Comparison of ENCODE assay signal across 2 cellular contexts in the genomic region with DNA sequence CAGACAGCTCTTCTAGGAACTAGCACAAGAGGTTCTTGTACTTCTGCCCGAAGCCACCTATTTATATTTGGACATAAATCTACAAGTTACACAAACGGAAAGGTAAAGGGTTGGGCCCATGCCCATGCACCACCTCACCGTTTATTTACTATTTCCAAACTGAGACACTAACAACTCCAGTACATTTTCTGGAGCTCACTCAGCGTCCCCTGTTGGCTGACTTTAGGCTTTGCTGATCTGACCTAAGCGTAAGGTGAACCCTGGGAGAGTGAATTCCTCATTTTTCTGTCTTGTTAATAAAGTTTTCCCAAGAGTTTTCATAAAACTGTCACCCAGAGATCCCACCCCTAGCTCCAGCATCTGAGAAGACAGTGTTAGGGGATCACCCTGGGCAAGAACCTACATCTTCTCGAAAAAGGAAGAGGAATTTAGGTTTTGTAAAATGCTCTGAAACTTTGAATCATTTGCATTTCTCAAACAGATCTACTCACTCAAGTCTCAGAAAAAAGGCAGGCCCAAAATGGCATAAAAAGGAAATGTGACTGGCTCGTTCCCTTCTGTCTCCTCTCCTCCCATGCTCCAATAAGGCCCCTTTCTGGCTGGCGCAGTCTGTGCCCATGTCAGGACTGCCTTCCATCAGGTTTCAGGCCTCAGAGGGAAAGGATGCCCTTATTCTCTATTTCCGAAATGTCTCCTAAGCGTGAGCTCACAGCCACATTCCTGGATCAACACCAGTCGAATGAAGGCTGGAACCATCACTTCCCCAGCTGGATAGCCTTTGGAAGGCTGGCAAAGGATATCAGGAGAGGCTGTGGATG.
TF ChIP-seq lines count a peak whose summit lies in the region.

No MANE protein-coding gene starts in this region.

TF ChIP-seq in HCT116, 20 proteins besides CTCF, POLR2A, EP300 and RAD21 (continued from another document):
- TF ChIP-seq REST (IDR thresholded peaks at IDR 0.05; ENCODE audit: low read depth) (no peak), ELF1 (IDR thresholded peaks at IDR 0.05; ENCODE audit: borderline replicate concordance, low read depth) (no peak), EZH2 (IDR thresholded peaks at IDR 0.05) (no peak), SRF (IDR thresholded peaks at IDR 0.05; ENCODE audit: low read depth) (no peak), EGR1 (IDR thresholded peaks at IDR 0.05; ENCODE audit: low read depth) (no peak), EZH2phosphoT487 (IDR thresholded peaks at IDR 0.05; ENCODE audit: borderline replicate concordance) (no peak), POLR2AphosphoS5 (IDR thresholded peaks at IDR 0.05; ENCODE audit: low read depth, low read length) (no peak)
- TF ChIP-seq, protein P1, sequence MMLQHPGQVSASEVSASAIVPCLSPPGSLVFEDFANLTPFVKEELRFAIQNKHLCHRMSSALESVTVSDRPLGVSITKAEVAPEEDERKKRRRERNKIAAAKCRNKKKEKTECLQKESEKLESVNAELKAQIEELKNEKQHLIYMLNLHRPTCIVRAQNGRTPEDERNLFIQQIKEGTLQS (IDR thresholded peaks at IDR 0.05): no peak

TF ChIP-seq in GM12878, 131 proteins besides CTCF, POLR2A, EP300 and RAD21 (continued from another document):
- TF ChIP-seq SRF (IDR thresholded peaks at IDR 0.05; ENCODE audit: low read depth in 2 of 2, low read length in 2 of 2) (no peak), SMC3 (IDR thresholded peaks at IDR 0.05; ENCODE audit: borderline replicate concordance, low read length) (peak; percentile 9; the same call in 1 of the 2 replicates), NFXL1 (IDR thresholded peaks at IDR 0.05; ENCODE audit: borderline replicate concordance) (no peak)
TF ChIP-seq in GM12878: peak in this region for 1.
